ENCODE assay signal across 31 cellular contexts in genomic region chr1:90356101-90356500, GRCh38.
DNase-seq lines count a peak whose midpoint lies in the region; TF ChIP-seq lines count a peak whose summit lies in the region.
"Had no signal": no experiment of that assay in that cellular context is flagged by ENCODE, and none has a peak within 500 bp of the region (broad histone marks: within the 10 kb centered on the region; RNA-seq: fewer than 3 reads in every experiment).

No MANE protein-coding gene starts in this region.

- H3K27me3 ChIP-seq in esophagus muscularis mucosa, result no peaks in the 10 kb centered on the region
- H3K27me3 ChIP-seq: BE2C; BLaER1; BLaER1 treated with 17β-estradiol and CSF1 and Interleukin-3, amounts not matched to agents 10 nM and 100 nM had no signal

- H3K36me3 ChIP-seq in esophagus muscularis mucosa, result no peaks in the 10 kb centered on the region
- H3K36me3 ChIP-seq: BE2C; BLaER1; BLaER1 treated with 17β-estradiol and CSF1 and Interleukin-3, amounts not matched to agents 10 nM and 100 nM had no signal

- H3K4me1 ChIP-seq in esophagus muscularis mucosa, result no peaks in the 10 kb centered on the region
- H3K4me1 ChIP-seq: A549; BE2C; BLaER1 treated with 17β-estradiol and CSF1 and Interleukin-3, amounts not matched to agents 10 nM and 100 nM; Caco-2 had no signal

- H3K4me3 ChIP-seq in esophagus muscularis mucosa, result no peak overlapping the region
- H3K4me3 ChIP-seq: A549; BLaER1; BLaER1 treated with 17β-estradiol and CSF1 and Interleukin-3, amounts not matched to agents 10 nM and 100 nM had no signal

- no peaks in the 10 kb centered on the region for H3K4me1 Mint-ChIP-seq in activated CD4-positive, alpha-beta T cell treated with anti-CD3 and anti-CD28 coated beads, Interleukin-2, amount 10 ng/mL, durations not matched to agents 24 days and 14 days
- H3K4me1 Mint-ChIP-seq in activated naive CD4-positive, alpha-beta T cell treated with anti-CD3 and anti-CD28 coated beads, Interleukin-2, amount 10 ng/mL, durations not matched to agents 7 days and 5 days, result no peaks in the 10 kb centered on the region
- H3K4me1 Mint-ChIP-seq: B cell; CD14-positive monocyte; CD4-positive, alpha-beta memory T cell; CD4-positive, CD25-positive, alpha-beta regulatory T cell; CD8-positive, alpha-beta memory T cell had no signal

- TF ChIP-seq EP300 in esophagus muscularis mucosa (IDR thresholded peaks at IDR 0.05), result no peak

- no peak overlapping the region for H3K27ac ChIP-seq in esophagus muscularis mucosa (replicated peaks in 1 of 4)
- H3K27ac ChIP-seq: 22Rv1; A549; BLaER1; BLaER1 treated with 17β-estradiol and CSF1 and Interleukin-3, amounts not matched to agents 10 nM and 100 nM; C4-2B had no signal

- H3K9me3 Mint-ChIP-seq in activated CD4-positive, alpha-beta T cell treated with anti-CD3 and anti-CD28 coated beads, Interleukin-2, amount 10 ng/mL, durations not matched to agents 24 days and 14 days, result no peaks in the 10 kb centered on the region
- H3K9me3 Mint-ChIP-seq in activated naive CD4-positive, alpha-beta T cell treated with anti-CD3 and anti-CD28 coated beads, Interleukin-2, amount 10 ng/mL, durations not matched to agents 7 days and 5 days, result no peaks in the 10 kb centered on the region
- H3K9me3 Mint-ChIP-seq: CD14-positive monocyte; CD4-positive, alpha-beta T cell; CD8-positive, alpha-beta T cell had no signal

- H3K36me3 Mint-ChIP-seq in activated CD4-positive, alpha-beta T cell treated with anti-CD3 and anti-CD28 coated beads, Interleukin-2, amount 10 ng/mL, durations not matched to agents 24 days and 14 days (ENCODE audit: low read depth), result no peaks in the 10 kb centered on the region
- H3K36me3 Mint-ChIP-seq in activated naive CD4-positive, alpha-beta T cell treated with anti-CD3 and anti-CD28 coated beads, Interleukin-2, amount 10 ng/mL, durations not matched to agents 7 days and 5 days, result no peaks in the 10 kb centered on the region
- H3K36me3 Mint-ChIP-seq: CD14-positive monocyte; CD4-positive, alpha-beta memory T cell; CD4-positive, CD25-positive, alpha-beta regulatory T cell; CD8-positive, alpha-beta memory T cell; CD8-positive, alpha-beta T cell had no signal

- H3K27me3 Mint-ChIP-seq in activated CD4-positive, alpha-beta T cell treated with anti-CD3 and anti-CD28 coated beads, Interleukin-2, amount 10 ng/mL, durations not matched to agents 24 days and 14 days, result no peaks in the 10 kb centered on the region
- H3K27me3 Mint-ChIP-seq in activated naive CD4-positive, alpha-beta T cell treated with anti-CD3 and anti-CD28 coated beads, Interleukin-2, amount 10 ng/mL, durations not matched to agents 7 days and 5 days, result peaks cover 14% of the 10 kb centered on the region
- H3K27me3 Mint-ChIP-seq: B cell had no signal

- no peak overlapping the region for H3K27ac Mint-ChIP-seq in activated CD4-positive, alpha-beta T cell treated with anti-CD3 and anti-CD28 coated beads, Interleukin-2, amount 10 ng/mL, durations not matched to agents 24 days and 14 days
- no peak overlapping the region for H3K27ac Mint-ChIP-seq in activated naive CD4-positive, alpha-beta T cell treated with anti-CD3 and anti-CD28 coated beads, Interleukin-2, amount 10 ng/mL, durations not matched to agents 7 days and 5 days
- H3K27ac Mint-ChIP-seq: B cell; CD14-positive monocyte; CD4-positive, alpha-beta memory T cell; CD4-positive, alpha-beta T cell; CD4-positive, CD25-positive, alpha-beta regulatory T cell; CD8-positive, alpha-beta memory T cell; CD8-positive, alpha-beta T cell had no signal

- CTCF ChIA-PET in activated naive CD4-positive, alpha-beta T cell treated with anti-CD3 and anti-CD28 coated beads, Interleukin-2, amount 10 ng/mL, durations not matched to agents 7 days and 5 days (lab: Charles Lee), result no interaction called here

- no peak for TF ChIP-seq POLR2A in esophagus muscularis mucosa (IDR thresholded peaks at IDR 0.05; ENCODE audit: low read depth)

- WGBS in esophagus muscularis mucosa, result 91% methylated on average over 3 of the region's 3 CpGs

- DNase-seq in activated CD4-positive, alpha-beta T cell treated with anti-CD3 and anti-CD28 coated beads, Interleukin-2, amount 10 ng/mL, durations not matched to agents 24 days and 14 days, result peak; percentile 37
- DNase-seq in activated CD4-positive, alpha-beta T cell treated with anti-CD3 and anti-CD28 coated beads for 4 hours, result no peak
- DNase-seq in esophagus muscularis mucosa (ENCODE audit: extremely low spot score), result peak; percentile 90
- no peak for DNase-seq in activated naive CD4-positive, alpha-beta T cell treated with anti-CD3 and anti-CD28 coated beads, Interleukin-2, amount 10 ng/mL, durations not matched to agents 7 days and 5 days
- DNase-seq: 8988T; ACHN; AML-193; BE2C; C1 segment of cervical spinal cord; Caco-2; Calu3; CD4-positive, alpha-beta memory T cell; CD4-positive, alpha-beta T cell; CD4-positive, CD25-positive, alpha-beta regulatory T cell; CD8-positive, alpha-beta memory T cell; CD8-positive, alpha-beta T cell; COR-L47; DMS 273 treated with DMSO at 0.1 percent for 48 hours; DMS153; DMS53; DMS79; DMS79 treated with DMSO at 0.1 percent for 48 hours; DND-41; EL had no signal

- no peaks in the 10 kb centered on the region for H3K9me3 ChIP-seq in esophagus muscularis mucosa
- H3K9me3 ChIP-seq: A549; BE2C; BLaER1; BLaER1 treated with 17β-estradiol and CSF1 and Interleukin-3, amounts not matched to agents 10 nM and 100 nM; Caco-2 had no signal

- no peak for TF ChIP-seq CTCF in esophagus muscularis mucosa (IDR thresholded peaks at IDR 0.05)

- H3K4me3 Mint-ChIP-seq in activated CD4-positive, alpha-beta T cell treated with anti-CD3 and anti-CD28 coated beads, Interleukin-2, amount 10 ng/mL, durations not matched to agents 24 days and 14 days, result no peak overlapping the region
- H3K4me3 Mint-ChIP-seq in activated naive CD4-positive, alpha-beta T cell treated with anti-CD3 and anti-CD28 coated beads, Interleukin-2, amount 10 ng/mL, durations not matched to agents 7 days and 5 days, result no peak overlapping the region
- H3K4me3 Mint-ChIP-seq: B cell; CD14-positive monocyte; CD4-positive, alpha-beta memory T cell; CD4-positive, alpha-beta T cell; CD4-positive, CD25-positive, alpha-beta regulatory T cell; CD8-positive, alpha-beta T cell had no signal

- intact Hi-C loops in activated CD4-positive, alpha-beta T cell treated with anti-CD3 and anti-CD28 coated beads, Interleukin-2, amount 10 ng/mL, durations not matched to agents 24 days and 14 days (cut with micrococcal nuclease), result no loop called here
- intact Hi-C loops in esophagus muscularis mucosa (cut with DNase I), result no loop called here

Comparison
In these comparisons a context has a peak if more than half of its experiments do, and no peak if none do; other contexts are left out.
1. DNase-seq: peak in activated CD4-positive, alpha-beta T cell treated with anti-CD3 and anti-CD28 coated beads, Interleukin-2, amount 10 ng/mL, durations not matched to agents 24 days and 14 days (single experiment) and esophagus muscularis mucosa (single experiment); none in activated CD4-positive, alpha-beta T cell treated with anti-CD3 and anti-CD28 coated beads for 4 hours (0 of 2) and activated naive CD4-positive, alpha-beta T cell treated with anti-CD3 and anti-CD28 coated beads, Interleukin-2, amount 10 ng/mL, durations not matched to agents 7 days and 5 days (single experiment).